Comparison of ENCODE assay signal across 2 cellular contexts in the genomic region with DNA sequence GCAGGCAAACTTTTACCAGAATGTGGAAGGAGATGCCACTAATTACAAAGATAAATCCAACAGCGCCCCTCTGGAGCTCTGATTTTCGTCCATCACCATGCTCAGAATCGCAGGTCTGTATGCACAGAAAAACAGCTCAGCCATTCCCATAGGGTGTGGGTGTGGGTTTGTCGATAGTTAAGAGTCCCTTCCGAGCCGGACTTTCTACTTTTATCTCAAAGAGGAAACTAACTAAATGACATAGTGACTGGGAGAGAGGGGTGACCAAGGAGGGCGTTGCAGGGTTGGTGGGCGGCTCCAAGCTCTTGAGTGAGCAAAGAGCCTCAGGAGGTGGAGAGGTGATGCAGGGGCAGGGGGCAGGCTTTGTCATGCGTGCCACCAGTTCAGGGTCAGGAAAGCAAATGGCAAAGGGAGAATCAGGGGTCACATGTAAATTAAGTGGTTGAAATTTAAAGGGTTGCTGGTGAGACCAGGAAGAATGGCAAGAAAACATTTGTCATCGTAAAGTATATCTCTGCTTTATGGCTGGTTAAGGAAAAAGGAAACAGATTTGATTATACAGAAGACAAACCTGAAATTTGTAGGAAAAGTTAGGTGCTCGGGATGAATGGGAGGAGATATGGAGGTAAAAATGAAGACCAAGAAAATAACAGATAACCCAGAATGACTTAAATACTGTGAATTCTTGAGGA.
TF ChIP-seq lines count a peak whose summit lies in the region.

No MANE protein-coding gene starts in this region.

TF ChIP-seq in GM23338, 12 proteins besides CTCF, POLR2A, EP300 and RAD21:
- TF ChIP-seq, protein P1, sequence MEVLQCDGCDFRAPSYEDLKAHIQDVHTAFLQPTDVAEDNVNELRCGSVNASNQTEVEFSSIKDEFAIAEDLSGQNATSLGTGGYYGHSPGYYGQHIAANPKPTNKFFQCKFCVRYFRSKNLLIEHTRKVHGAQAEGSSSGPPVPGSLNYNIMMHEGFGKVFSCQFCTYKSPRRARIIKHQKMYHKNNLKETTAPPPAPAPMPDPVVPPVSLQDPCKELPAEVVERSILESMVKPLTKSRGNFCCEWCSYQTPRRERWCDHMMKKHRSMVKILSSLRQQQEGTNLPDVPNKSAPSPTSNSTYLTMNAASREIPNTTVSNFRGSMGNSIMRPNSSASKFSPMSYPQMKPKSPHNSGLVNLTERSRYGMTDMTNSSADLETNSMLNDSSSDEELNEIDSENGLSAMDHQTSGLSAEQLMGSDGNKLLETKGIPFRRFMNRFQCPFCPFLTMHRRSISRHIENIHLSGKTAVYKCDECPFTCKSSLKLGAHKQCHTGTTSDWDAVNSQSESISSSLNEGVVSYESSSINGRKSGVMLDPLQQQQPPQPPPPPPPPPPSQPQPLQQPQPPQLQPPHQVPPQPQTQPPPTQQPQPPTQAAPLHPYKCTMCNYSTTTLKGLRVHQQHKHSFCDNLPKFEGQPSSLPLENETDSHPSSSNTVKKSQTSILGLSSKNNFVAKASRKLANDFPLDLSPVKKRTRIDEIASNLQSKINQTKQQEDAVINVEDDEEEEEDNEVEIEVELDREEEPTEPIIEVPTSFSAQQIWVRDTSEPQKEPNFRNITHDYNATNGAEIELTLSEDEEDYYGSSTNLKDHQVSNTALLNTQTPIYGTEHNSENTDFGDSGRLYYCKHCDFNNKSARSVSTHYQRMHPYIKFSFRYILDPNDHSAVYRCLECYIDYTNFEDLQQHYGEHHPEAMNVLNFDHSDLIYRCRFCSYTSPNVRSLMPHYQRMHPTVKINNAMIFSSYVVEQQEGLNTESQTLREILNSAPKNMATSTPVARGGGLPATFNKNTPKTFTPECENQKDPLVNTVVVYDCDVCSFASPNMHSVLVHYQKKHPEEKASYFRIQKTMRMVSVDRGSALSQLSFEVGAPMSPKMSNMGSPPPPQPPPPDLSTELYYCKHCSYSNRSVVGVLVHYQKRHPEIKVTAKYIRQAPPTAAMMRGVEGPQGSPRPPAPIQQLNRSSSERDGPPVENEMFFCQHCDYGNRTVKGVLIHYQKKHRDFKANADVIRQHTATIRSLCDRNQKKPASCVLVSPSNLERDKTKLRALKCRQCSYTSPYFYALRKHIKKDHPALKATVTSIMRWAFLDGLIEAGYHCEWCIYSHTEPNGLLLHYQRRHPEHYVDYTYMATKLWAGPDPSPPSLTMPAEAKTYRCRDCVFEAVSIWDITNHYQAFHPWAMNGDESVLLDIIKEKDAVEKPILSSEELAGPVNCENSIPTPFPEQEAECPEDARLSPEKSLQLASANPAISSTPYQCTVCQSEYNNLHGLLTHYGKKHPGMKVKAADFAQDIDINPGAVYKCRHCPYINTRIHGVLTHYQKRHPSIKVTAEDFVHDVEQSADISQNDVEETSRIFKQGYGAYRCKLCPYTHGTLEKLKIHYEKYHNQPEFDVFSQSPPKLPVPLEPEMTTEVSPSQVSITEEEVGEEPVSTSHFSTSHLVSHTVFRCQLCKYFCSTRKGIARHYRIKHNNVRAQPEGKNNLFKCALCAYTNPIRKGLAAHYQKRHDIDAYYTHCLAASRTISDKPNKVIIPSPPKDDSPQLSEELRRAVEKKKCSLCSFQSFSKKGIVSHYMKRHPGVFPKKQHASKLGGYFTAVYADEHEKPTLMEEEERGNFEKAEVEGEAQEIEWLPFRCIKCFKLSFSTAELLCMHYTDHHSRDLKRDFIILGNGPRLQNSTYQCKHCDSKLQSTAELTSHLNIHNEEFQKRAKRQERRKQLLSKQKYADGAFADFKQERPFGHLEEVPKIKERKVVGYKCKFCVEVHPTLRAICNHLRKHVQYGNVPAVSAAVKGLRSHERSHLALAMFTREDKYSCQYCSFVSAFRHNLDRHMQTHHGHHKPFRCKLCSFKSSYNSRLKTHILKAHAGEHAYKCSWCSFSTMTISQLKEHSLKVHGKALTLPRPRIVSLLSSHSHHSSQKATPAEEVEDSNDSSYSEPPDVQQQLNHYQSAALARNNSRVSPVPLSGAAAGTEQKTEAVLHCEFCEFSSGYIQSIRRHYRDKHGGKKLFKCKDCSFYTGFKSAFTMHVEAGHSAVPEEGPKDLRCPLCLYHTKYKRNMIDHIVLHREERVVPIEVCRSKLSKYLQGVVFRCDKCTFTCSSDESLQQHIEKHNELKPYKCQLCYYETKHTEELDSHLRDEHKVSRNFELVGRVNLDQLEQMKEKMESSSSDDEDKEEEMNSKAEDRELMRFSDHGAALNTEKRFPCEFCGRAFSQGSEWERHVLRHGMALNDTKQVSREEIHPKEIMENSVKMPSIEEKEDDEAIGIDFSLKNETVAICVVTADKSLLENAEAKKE (CRISPR knock-in tag; IDR thresholded peaks at IDR 0.05): no peak
TF ChIP-seq in GM23338: peak in this region for 0.

TF ChIP-seq in WTC11, 78 proteins besides CTCF, POLR2A, EP300 and RAD21 (continued from another document):
- TF ChIP-seq, protein P2, sequence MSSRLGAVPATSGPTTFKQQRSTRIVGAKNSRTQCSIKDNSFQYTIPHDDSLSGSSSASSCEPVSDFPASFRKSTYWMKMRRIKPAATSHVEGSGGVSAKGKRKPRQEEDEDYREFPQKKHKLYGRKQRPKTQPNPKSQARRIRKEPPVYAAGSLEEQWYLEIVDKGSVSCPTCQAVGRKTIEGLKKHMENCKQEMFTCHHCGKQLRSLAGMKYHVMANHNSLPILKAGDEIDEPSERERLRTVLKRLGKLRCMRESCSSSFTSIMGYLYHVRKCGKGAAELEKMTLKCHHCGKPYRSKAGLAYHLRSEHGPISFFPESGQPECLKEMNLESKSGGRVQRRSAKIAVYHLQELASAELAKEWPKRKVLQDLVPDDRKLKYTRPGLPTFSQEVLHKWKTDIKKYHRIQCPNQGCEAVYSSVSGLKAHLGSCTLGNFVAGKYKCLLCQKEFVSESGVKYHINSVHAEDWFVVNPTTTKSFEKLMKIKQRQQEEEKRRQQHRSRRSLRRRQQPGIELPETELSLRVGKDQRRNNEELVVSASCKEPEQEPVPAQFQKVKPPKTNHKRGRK (CRISPR knock-in tag; IDR thresholded peaks at IDR 0.05; ENCODE audit: borderline replicate concordance): no peak
- TF ChIP-seq, protein P3, sequence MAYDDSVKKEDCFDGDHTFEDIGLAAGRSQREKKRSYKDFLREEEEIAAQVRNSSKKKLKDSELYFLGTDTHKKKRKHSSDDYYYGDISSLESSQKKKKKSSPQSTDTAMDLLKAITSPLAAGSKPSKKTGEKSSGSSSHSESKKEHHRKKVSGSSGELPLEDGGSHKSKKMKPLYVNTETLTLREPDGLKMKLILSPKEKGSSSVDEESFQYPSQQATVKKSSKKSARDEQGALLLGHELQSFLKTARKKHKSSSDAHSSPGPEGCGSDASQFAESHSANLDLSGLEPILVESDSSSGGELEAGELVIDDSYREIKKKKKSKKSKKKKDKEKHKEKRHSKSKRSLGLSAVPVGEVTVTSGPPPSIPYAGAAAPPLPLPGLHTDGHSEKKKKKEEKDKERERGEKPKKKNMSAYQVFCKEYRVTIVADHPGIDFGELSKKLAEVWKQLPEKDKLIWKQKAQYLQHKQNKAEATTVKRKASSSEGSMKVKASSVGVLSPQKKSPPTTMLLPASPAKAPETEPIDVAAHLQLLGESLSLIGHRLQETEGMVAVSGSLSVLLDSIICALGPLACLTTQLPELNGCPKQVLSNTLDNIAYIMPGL (CRISPR knock-in tag; IDR thresholded peaks at IDR 0.05): no peak
- TF ChIP-seq ZNF423 (CRISPR knock-in tag; IDR thresholded peaks at IDR 0.05) (no peak), MYBL2 (CRISPR knock-in tag; IDR thresholded peaks at IDR 0.05) (no peak), ZNF416 (CRISPR knock-in tag; IDR thresholded peaks at IDR 0.05) (no peak), ZNF317 (CRISPR knock-in tag; IDR thresholded peaks at IDR 0.05; ENCODE audit: borderline replicate concordance, low read depth) (no peak), GABPB1 (CRISPR knock-in tag; IDR thresholded peaks at IDR 0.05) (no peak)
